Comparison of ENCODE assay signal across 18 cellular contexts in the genomic region with DNA sequence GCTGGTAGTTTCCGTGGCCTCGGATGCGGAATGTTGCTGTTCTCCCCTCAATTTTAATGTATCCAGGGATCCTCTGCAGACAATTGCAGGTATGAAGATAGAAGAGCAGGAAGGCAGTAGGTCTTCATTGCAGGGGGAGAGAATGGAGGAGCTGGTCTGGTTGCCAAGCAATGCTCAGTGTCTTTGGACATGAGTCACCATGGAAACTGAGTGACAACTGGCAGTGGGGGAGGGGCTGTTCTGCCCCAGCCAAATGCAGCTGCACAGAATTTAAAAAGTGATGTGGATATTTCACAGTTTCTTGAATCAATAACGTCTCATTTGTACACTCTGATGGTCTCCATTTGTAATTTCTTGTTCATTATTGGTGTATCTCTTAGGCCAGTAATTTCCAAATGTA. TPM values are rescaled to one million over a fixed set of nuclear protein-coding genes. Genes with fewer than 3 reads are reported as not detected.
"Had no signal": no experiment of that assay in that cellular context is flagged by ENCODE, and none has a peak within 500 bp of the region (broad histone marks: within the 10 kb centered on the region; RNA-seq: fewer than 3 reads in every experiment).

No MANE protein-coding gene starts in this region.

- H3K27me3 ChIP-seq: breast epithelium, transverse colon had no signal

- H3K4me1 Mint-ChIP-seq: activated CD4-positive, alpha-beta T cell treated with anti-CD3 and anti-CD28 coated beads, Interleukin-2, amount 10 ng/mL, durations not matched to agents 24 days and 14 days; activated naive CD8-positive, alpha-beta T cell treated with anti-CD3 and anti-CD28 coated beads, Interleukin-2, amount 10 ng/mL, durations not matched to agents 7 days and 5 days; memory B cell; natural killer cell; stimulated activated memory B cell treated with anti-CD40 and anti-IgM and Interleukin-4, amounts not matched to agents 10 μg/mL and 1 μg/mL and 100 μg/mL, for 72 hours had no signal

- H3K4me3 ChIP-seq: breast epithelium, left ventricle myocardium inferior, psoas muscle, transverse colon had no signal

- H3K36me3 ChIP-seq: breast epithelium, left ventricle myocardium inferior, transverse colon had no signal

- H3K4me1 ChIP-seq: breast epithelium, left ventricle myocardium inferior, psoas muscle, transverse colon had no signal

- H3K4me3 Mint-ChIP-seq: activated CD4-positive, alpha-beta T cell treated with anti-CD3 and anti-CD28 coated beads, Interleukin-2, amount 10 ng/mL, durations not matched to agents 24 days and 14 days; activated naive CD8-positive, alpha-beta T cell treated with anti-CD3 and anti-CD28 coated beads, Interleukin-2, amount 10 ng/mL, durations not matched to agents 7 days and 5 days; activated T-helper 1 cell treated with anti-CD3 and anti-CD28 coated beads, Interleukin-12 subunit alpha, Interleukin-12 subunit beta, Interleukin-2, Interleukin-4 antibody, amounts not matched to agents 30 ng/mL and 10 ng/mL and 1 ng/mL, durations not matched to agents 14 hours and 24 hours and 36 hours; memory B cell; natural killer cell; stimulated activated memory B cell treated with anti-CD40 and anti-IgM and Interleukin-4, amounts not matched to agents 10 μg/mL and 1 μg/mL and 100 μg/mL, for 72 hours had no signal

- H3K27ac Mint-ChIP-seq: activated CD4-positive, alpha-beta T cell treated with anti-CD3 and anti-CD28 coated beads, Interleukin-2, amount 10 ng/mL, durations not matched to agents 24 days and 14 days; activated naive CD8-positive, alpha-beta T cell treated with anti-CD3 and anti-CD28 coated beads, Interleukin-2, amount 10 ng/mL, durations not matched to agents 7 days and 5 days; activated T-helper 1 cell treated with anti-CD3 and anti-CD28 coated beads, Interleukin-12 subunit alpha, Interleukin-12 subunit beta, Interleukin-2, Interleukin-4 antibody, amounts not matched to agents 30 ng/mL and 10 ng/mL and 1 ng/mL, durations not matched to agents 14 hours and 24 hours and 36 hours; memory B cell; natural killer cell; stimulated activated memory B cell treated with anti-CD40 and anti-IgM and Interleukin-4, amounts not matched to agents 10 μg/mL and 1 μg/mL and 100 μg/mL, for 72 hours had no signal

- H3K9me3 ChIP-seq: transverse colon had no signal

- H3K27ac ChIP-seq: breast epithelium, left ventricle myocardium inferior, psoas muscle, transverse colon had no signal

- DNase-seq: activated CD4-positive, alpha-beta T cell treated with anti-CD3 and anti-CD28 coated beads, Interleukin-2, amount 10 ng/mL, durations not matched to agents 24 days and 14 days; activated CD4-positive, CD25-positive, alpha-beta regulatory T cell; activated CD8-positive, alpha-beta memory T cell treated with anti-CD3 and anti-CD28 coated beads, Interleukin-2, amount 50 U/mL, for 48 hours; activated naive CD4-positive, alpha-beta T cell; activated naive CD8-positive, alpha-beta T cell treated with anti-CD3 and anti-CD28 coated beads, Interleukin-2, amount 10 ng/mL, durations not matched to agents 7 days and 5 days; aorta; dermis blood vessel endothelial cell; left ventricle myocardium inferior; natural killer cell; psoas muscle; stimulated activated CD4-positive, alpha-beta T cell treated with anti-CD3 and anti-CD28 coated beads, Interleukin-12 subunit alpha, Interleukin-12 subunit beta, amount 100 ng/mL, for 4 hours; transverse colon had no signal

- H3K27me3 Mint-ChIP-seq: activated CD4-positive, alpha-beta T cell treated with anti-CD3 and anti-CD28 coated beads, Interleukin-2, amount 10 ng/mL, durations not matched to agents 24 days and 14 days; activated naive CD8-positive, alpha-beta T cell treated with anti-CD3 and anti-CD28 coated beads, Interleukin-2, amount 10 ng/mL, durations not matched to agents 7 days and 5 days; stimulated activated memory B cell treated with anti-CD40 and anti-IgM and Interleukin-4, amounts not matched to agents 10 μg/mL and 1 μg/mL and 100 μg/mL, for 72 hours had no signal

- ATAC-seq: natural killer cell; psoas muscle; sciatic nerve; stimulated activated memory B cell treated with anti-CD40 and anti-IgM and Interleukin-4, amounts not matched to agents 10 μg/mL and 1 μg/mL and 100 μg/mL, for 72 hours had no signal

RNA-seq across cellular contexts. Expression of a gene that starts 56.2 kb away (rescaled TPM):
- total RNA-seq: activated T-helper 1 cell treated with anti-CD3 and anti-CD28 coated beads, Interleukin-12 subunit alpha, Interleukin-12 subunit beta, Interleukin-2, Interleukin-4 antibody, amounts not matched to agents 30 ng/mL and 10 ng/mL and 1 ng/mL, durations not matched to agents 14 hours and 24 hours and 36 hours had no signal
- polyA plus RNA-seq: keratinocyte had no signal
